Comparison of ENCODE assay signal across 12 cellular contexts in genomic region chr16:75341934-75342811, GRCh38.
DNase-seq lines count a peak whose midpoint lies in the region; ATAC-seq and TF ChIP-seq lines count a peak whose summit lies in the region.
"Had no signal": no experiment of that assay in that cellular context is flagged by ENCODE, and none has a peak within 500 bp of the region (broad histone marks: within the 10 kb centered on the region; RNA-seq: fewer than 3 reads in every experiment).

No MANE protein-coding gene starts in this region.

- H3K27ac Mint-ChIP-seq in MCF 10A (ENCODE audit: low read depth, unreplicated experiment) = peak overlapping the region; percentile 85
- H3K27ac Mint-ChIP-seq: activated B cell treated with CpG ODN at 0.5 μM for 24 hours had no signal

- H3K9me3 ChIP-seq in stomach smooth muscle (ENCODE audit: control insufficient read depth in 2 of 2, low read length in 2 of 2) = no peaks in the 10 kb centered on the region
- H3K9me3 ChIP-seq in effector memory CD4-positive, alpha-beta T cell (ENCODE audit: control insufficient read depth, low read length) = no peaks in the 10 kb centered on the region

- POLR2A ChIA-PET in MCF 10A (lab: Yijun Ruan, JAX) = interaction anchor here (0.6 to 5.6 kb wide), 11 partner anchors 11 to 110 kb away, joined by 3 to 65 read pairs (median 4); no protein-coding TSS in a partner anchor

- peaks cover 21% of the 10 kb centered on the region for H3K36me3 Mint-ChIP-seq in MCF 10A (ENCODE audit: insufficient read depth, unreplicated experiment)

- H3K27ac ChIP-seq in stomach smooth muscle (ENCODE audit: low read length) = peak overlapping the region; percentile 70
- no peak overlapping the region for H3K27ac ChIP-seq in effector memory CD4-positive, alpha-beta T cell (ENCODE audit: insufficient read depth, low read length, poor library complexity, severe bottlenecking)

- BruUV-seq in MCF 10A (replicated peaks; lab: Mats Ljungman, UMichigan) = no TSS peak

- no peaks in the 10 kb centered on the region for H3K9me3 Mint-ChIP-seq in MCF 10A (ENCODE audit: unreplicated experiment)
- H3K9me3 Mint-ChIP-seq: activated B cell treated with CpG ODN at 0.5 μM for 24 hours, neural crest cell had no signal

- TF ChIP-seq CTCF in MCF 10A (IDR thresholded peaks at IDR 0.05; ENCODE audit: unreplicated experiment) = no peak

- ATAC-seq in left colon (peak; percentile 90), HG03097 (IDR thresholded peaks at IDR 0.05; ENCODE audit: low FRiP score, unreplicated experiment) (no peak), HG02885 (IDR thresholded peaks at IDR 0.05; ENCODE audit: poor library complexity, unreplicated experiment) (no peak)

- H3K27me3 Mint-ChIP-seq in MCF 10A (ENCODE audit: insufficient read depth, unreplicated experiment) = no peaks in the 10 kb centered on the region

- H3K4me3 Mint-ChIP-seq in MCF 10A (ENCODE audit: unreplicated experiment) = no peak overlapping the region
- H3K4me3 Mint-ChIP-seq: activated B cell treated with CpG ODN at 0.5 μM for 24 hours, neural crest cell had no signal

- H3K27me3 ChIP-seq in stomach smooth muscle (ENCODE audit: control insufficient read depth in 1 of 2, insufficient read depth in 2 of 2, low read length in 2 of 2) = no peaks in the 10 kb centered on the region
- H3K27me3 ChIP-seq in effector memory CD4-positive, alpha-beta T cell (replicated peaks; ENCODE audit: control insufficient read depth, insufficient read depth, low read length, poor library complexity, severe bottlenecking) = no peaks in the 10 kb centered on the region

- peak overlapping the region; percentile 7 to 10 for H3K9ac ChIP-seq in stomach smooth muscle (ENCODE audit: low read length in 2 of 2)

- peaks cover 30% of the 10 kb centered on the region for H3K4me1 Mint-ChIP-seq in MCF 10A (ENCODE audit: insufficient read depth, unreplicated experiment)
- H3K4me1 Mint-ChIP-seq: activated B cell treated with CpG ODN at 0.5 μM for 24 hours had no signal

- intact Hi-C loops in MCF 10A (cut with micrococcal nuclease) = loop anchor here (1.0 to 2.0 kb wide), 2 partner anchors 35 to 37 kb away; no protein-coding TSS in a partner anchor
- intact Hi-C loops in left colon (cut with DNase I, micrococcal nuclease) = no loop called here

- DNase-seq in HT1080 (ENCODE audit: low read depth) (peak; percentile 90), MCF 10A (ENCODE audit: unreplicated experiment) (peak; percentile 87), left colon (no peak), GM19238 (ENCODE audit: insufficient read length, low spot score) (no peak)
- no peak for DNase-seq in effector memory CD4-positive, alpha-beta T cell
- DNase-seq: activated B cell treated with CpG ODN at 0.5 μM for 24 hours, caudate nucleus, substantia nigra had no signal

- H3K4me3 ChIP-seq in stomach smooth muscle (ENCODE audit: low read length in 2 of 2) = no peak overlapping the region
- no peak overlapping the region for H3K4me3 ChIP-seq in effector memory CD4-positive, alpha-beta T cell (ENCODE audit: insufficient read depth, low read depth, low read length, poor library complexity, severe bottlenecking)

- no peaks in the 10 kb centered on the region for H3K36me3 ChIP-seq in stomach smooth muscle (ENCODE audit: control insufficient read depth in 2 of 2, insufficient read depth in 2 of 2, low read length in 2 of 2)
- no peaks in the 10 kb centered on the region for H3K36me3 ChIP-seq in effector memory CD4-positive, alpha-beta T cell (ENCODE audit: control insufficient read depth, insufficient read depth, low read length)

- H3K4me1 ChIP-seq in stomach smooth muscle (ENCODE audit: control insufficient read depth, insufficient read depth, low read length) = peaks cover 19% of the 10 kb centered on the region
- no peaks in the 10 kb centered on the region for H3K4me1 ChIP-seq in effector memory CD4-positive, alpha-beta T cell (ENCODE audit: control insufficient read depth, insufficient read depth, low read length, poor library complexity, severe bottlenecking)

- CTCF ChIA-PET in MCF 10A (lab: Yijun Ruan, JAX) = interaction anchor here (0.6 to 1.7 kb wide), 7 partner anchors 16 to 174 kb away, joined by 3 to 8 read pairs (median 3); no protein-coding TSS in a partner anchor

Comparison
In these comparisons a context has a peak if more than half of its experiments do, and no peak if none do; other contexts are left out.
1. DNase-seq: peak in HT1080 (single experiment) and MCF 10A (single experiment); none in left colon (0 of 2), GM19238 (single experiment) and effector memory CD4-positive, alpha-beta T cell (0 of 3).